8 cellular contexts compared by ENCODE assay signal in genomic region chr14:61456720-61457119, GRCh38.
DNase-seq lines count a peak whose midpoint lies in the region; ATAC-seq and TF ChIP-seq lines count a peak whose summit lies in the region.

No MANE protein-coding gene starts in this region.

- H3K36me3 ChIP-seq in Loucy (ENCODE audit: insufficient read depth, low read length) (peaks cover 70% of the 10 kb centered on the region), SJSA1 (no peaks in the 10 kb centered on the region), parathyroid adenoma (ENCODE audit: control insufficient read depth, insufficient read depth, low read length) (no peaks in the 10 kb centered on the region), uterus (no peaks in the 10 kb centered on the region)

- H3K27ac ChIP-seq in SJSA1 (no peak overlapping the region), foreskin keratinocyte (no peak overlapping the region), parathyroid adenoma (no peak overlapping the region), uterus (no peak overlapping the region)

- intact Hi-C loops in uterus (cut with DNase I; ENCODE audit: low total_unique reads) = no loop called here

- H3K4me2 ChIP-seq in Loucy (ENCODE audit: low read depth, low read length, poor library complexity, severe bottlenecking) (peak overlapping the region; percentile 14), parathyroid adenoma (ENCODE audit: low read length) (no peak overlapping the region)

- H3K4me1 ChIP-seq in Loucy (ENCODE audit: insufficient read depth, low read length, poor library complexity, severe bottlenecking) (peaks cover 48% of the 10 kb centered on the region), SJSA1 (replicated peaks) (peaks cover 3% of the 10 kb centered on the region), foreskin keratinocyte (peaks cover 4% of the 10 kb centered on the region), parathyroid adenoma (no peaks in the 10 kb centered on the region), uterus (no peaks in the 10 kb centered on the region)

- peak; percentile 81 for ATAC-seq in GM21619 (IDR thresholded peaks at IDR 0.05; ENCODE audit: unreplicated experiment)
- ATAC-seq in foreskin keratinocyte = peak; percentile 60

- H3K27me3 ChIP-seq in Loucy (ENCODE audit: insufficient read depth, low read length, poor library complexity, severe bottlenecking) = no peaks in the 10 kb centered on the region
- H3K27me3 ChIP-seq in SJSA1 (replicated peaks) = no peaks in the 10 kb centered on the region
- no peaks in the 10 kb centered on the region for H3K27me3 ChIP-seq in foreskin keratinocyte
- H3K27me3 ChIP-seq in parathyroid adenoma (ENCODE audit: control insufficient read depth, insufficient read depth, low read length) = no peaks in the 10 kb centered on the region
- no peaks in the 10 kb centered on the region for H3K27me3 ChIP-seq in uterus

- DNase-seq in DMS53 (lab: John Stamatoyannopoulos, UW) (peak; percentile 84), SJSA1 (ENCODE audit: low read depth in 1 of 2, low spot score in 2 of 2) (peak; percentile 41 to 80), foreskin keratinocyte (no peak), uterus (peak; percentile 59 to 71)
- peak; percentile 54 for DNase-seq in activated effector memory CD4-positive, alpha-beta T cell treated with Interleukin-2 at 50 U/mL for 16 hours

- no peaks in the 10 kb centered on the region for H4K20me1 ChIP-seq in Loucy (ENCODE audit: insufficient read depth, low read length, poor library complexity, severe bottlenecking)

- no peak for TF ChIP-seq POLR2A in uterus (IDR thresholded peaks at IDR 0.05)

- H3K9me3 ChIP-seq in Loucy (ENCODE audit: insufficient read depth, low read depth, low read length) (no peaks in the 10 kb centered on the region), SJSA1 (replicated peaks) (no peaks in the 10 kb centered on the region), parathyroid adenoma (ENCODE audit: control insufficient read depth, low read length) (no peaks in the 10 kb centered on the region), uterus (no peaks in the 10 kb centered on the region)

- no peak overlapping the region for H3K9ac ChIP-seq in Loucy (ENCODE audit: low read depth, low read length, poor library complexity, severe bottlenecking)
- no peak overlapping the region for H3K9ac ChIP-seq in parathyroid adenoma

- no peak overlapping the region for H3K4me3 ChIP-seq in Loucy (ENCODE audit: low read length, poor library complexity, severe bottlenecking)
- H3K4me3 ChIP-seq in SJSA1 = no peak overlapping the region
- no peak overlapping the region for H3K4me3 ChIP-seq in parathyroid adenoma (ENCODE audit: low read depth, low read length)
- H3K4me3 ChIP-seq in uterus = no peak overlapping the region

- H3F3A ChIP-seq in Loucy (ENCODE audit: low read depth) = peaks cover 27% of the 10 kb centered on the region

- no peaks in the 10 kb centered on the region for H3K9me2 ChIP-seq in Loucy (replicated peaks; ENCODE audit: low read depth, low read length)

- H2AFZ ChIP-seq in Loucy (ENCODE audit: low read length) (no peak overlapping the region), parathyroid adenoma (no peak overlapping the region)

- TF ChIP-seq CTCF in Loucy (conservative IDR thresholded peaks at IDR 0.05; ENCODE audit: low read length) = peak; percentile 82
- peak; percentile 85 for TF ChIP-seq CTCF in foreskin keratinocyte (conservative IDR thresholded peaks at IDR 0.05)
- TF ChIP-seq CTCF in parathyroid adenoma (IDR thresholded peaks at IDR 0.05) = peak; percentile 92
- TF ChIP-seq CTCF in uterus (IDR thresholded peaks at IDR 0.05) = peak; percentile 64 to 76 (median 70)

- peaks cover 37% of the 10 kb centered on the region for H3K79me2 ChIP-seq in Loucy (ENCODE audit: insufficient read depth, low read length)
- peaks cover 3% of the 10 kb centered on the region for H3K79me2 ChIP-seq in parathyroid adenoma

Comparison
In these comparisons a context has a peak if more than half of its experiments do, and no peak if none do; other contexts are left out.
1. DNase-seq: peak in DMS53 (single experiment), SJSA1 (2 of 2), activated effector memory CD4-positive, alpha-beta T cell treated with Interleukin-2 at 50 U/mL for 16 hours (single experiment) and uterus (2 of 2); none in foreskin keratinocyte (0 of 2).
2. Peak in every context shown above with its lines, with median percentiles within 50 percentile points of each other: CTCF ChIP-seq.